Comparison of ENCODE assay signal across 1 cellular context in genomic region chr12:1203735-1204019, GRCh38.
TF ChIP-seq lines count a peak whose summit lies in the region.

No MANE protein-coding gene starts in this region.

TF ChIP-seq in GM23338, 12 proteins besides CTCF, POLR2A, EP300 and RAD21 (continued from another document):
- TF ChIP-seq ZNF462 (CRISPR knock-in tag; IDR thresholded peaks at IDR 0.05) (no peak), ZNF331 (CRISPR knock-in tag; IDR thresholded peaks at IDR 0.05; ENCODE audit: low read depth) (no peak), ETS1 (IDR thresholded peaks at IDR 0.05) (no peak), EZH2phosphoT487 (IDR thresholded peaks at IDR 0.05; ENCODE audit: unreplicated experiment) (no peak), POLR2AphosphoS5 (IDR thresholded peaks at IDR 0.05; ENCODE audit: low read depth) (no peak)
